In genomic region chr20:1312904-1313235, GRCh38 we compare ENCODE assay signal across 12 cellular contexts. TPM values are rescaled to one million over a fixed set of nuclear protein-coding genes. Genes with fewer than 3 reads are reported as not detected.
A peak's percentile ranks its signal among the peaks of the same experiment; 100 is the strongest.
DNase-seq lines count a peak whose midpoint lies in the region; ATAC-seq, FAIRE-seq and TF ChIP-seq lines count a peak whose summit lies in the region.
"Had no signal": no experiment of that assay in that cellular context is flagged by ENCODE, and none has a peak within 500 bp of the region (broad histone marks: within the 10 kb centered on the region; RNA-seq: fewer than 3 reads in every experiment).

No MANE protein-coding gene starts in this region.

- H4K8ac ChIP-seq in H1 (ENCODE audit: extremely low read depth, insufficient read depth, low read length) (peak overlapping the region; percentile 82; the same call in 1 of the 2 replicates), mesenchymal stem cell (ENCODE audit: low read length) (peak overlapping the region; percentile 77)

- no peaks in the 10 kb centered on the region for H3K79me2 ChIP-seq in H1 (ENCODE audit: control insufficient read depth in 1 of 2, insufficient read depth in 2 of 2, low read length in 2 of 2)

- POLR2A ChIA-PET in H1 (lab: Charles Lee; ENCODE audit: partially characterized antibody): interaction anchor here (0.8 to 2.1 kb wide), 8 partner anchors 10 to 155 kb away, joined by 3 to 7 read pairs (median 3); partner anchors contain the start of gene SDCBP2

- H3K79me1 ChIP-seq in H1 (ENCODE audit: low read depth, low read length): no peaks in the 10 kb centered on the region
- H3K79me1 ChIP-seq in mesenchymal stem cell (replicated peaks; ENCODE audit: low read length, poor library complexity, severe bottlenecking): no peaks in the 10 kb centered on the region

- FAIRE-seq in H1 (lab: Jason Lieb, UNC): no peak

- no peak for TF ChIP-seq EP300 in H1 (IDR thresholded peaks at IDR 0.05; ENCODE audit: borderline replicate concordance in 1 of 2, low read depth in 2 of 2, low read length in 2 of 2)

- H3K9ac ChIP-seq in H1 (replicated peaks in 1 of 4; ENCODE audit: extremely low read depth in 1 of 4, low read depth in 3 of 4, low read length in 3 of 4): peak overlapping the region in 3 of 4 experiments; percentile 20 to 46 (median 32); a peak in 3 of 7 replicates
- H3K9ac ChIP-seq in mesenchymal stem cell (ENCODE audit: low read length): peak overlapping the region; percentile 73

- peak overlapping the region; percentile 43 for H3K4me3 ChIP-seq in left ventricle myocardium inferior
- H3K4me3 ChIP-seq in H1 (ENCODE audit: extremely low read depth in 1 of 4, insufficient read depth in 2 of 4, low read depth in 3 of 4, low read length in 4 of 4): peak overlapping the region; percentile 34 to 73 (median 58)
- H3K4me3 ChIP-seq in mesenchymal stem cell (ENCODE audit: insufficient read depth in 1 of 2, low read depth in 1 of 2, low read length in 2 of 2): peak overlapping the region in 1 of 2 experiments; percentile 61
- no peak overlapping the region for H3K4me3 ChIP-seq in aorta (ENCODE audit: low read length in 2 of 2)
- H3K4me3 ChIP-seq: thyroid gland had no signal

- TF ChIP-seq CTCF in left ventricle myocardium inferior (IDR thresholded peaks at IDR 0.05; ENCODE audit: borderline replicate concordance): no peak
- TF ChIP-seq CTCF in H1 (IDR thresholded peaks at IDR 0.05; ENCODE audit: control extremely low read depth in 1 of 3, insufficient read depth in 1 of 3, low read depth in 1 of 3, low read length in 3 of 3): no peak

- H3K18ac ChIP-seq in H1 (ENCODE audit: extremely low read depth, low read length) (peak overlapping the region; percentile 78; the same call in 1 of the 2 replicates), mesenchymal stem cell (ENCODE audit: low read depth in 1 of 2, low read length in 2 of 2) (peak overlapping the region; percentile 61 to 64)

- H3K9me3 ChIP-seq in left ventricle myocardium inferior (replicated peaks) (no peaks in the 10 kb centered on the region), H1 (ENCODE audit: insufficient read depth in 2 of 2, low read depth in 1 of 2, low read length in 1 of 2) (no peaks in the 10 kb centered on the region), mesenchymal stem cell (ENCODE audit: control insufficient read depth, low read length) (no peaks in the 10 kb centered on the region), aorta (ENCODE audit: control insufficient read depth, low read length) (no peaks in the 10 kb centered on the region)
- H3K9me3 ChIP-seq: stomach, thyroid gland had no signal

- H3K4me1 ChIP-seq in left ventricle myocardium inferior: peaks cover 12% of the 10 kb centered on the region
- H3K4me1 ChIP-seq in H1 (replicated peaks in 1 of 4; ENCODE audit: control insufficient read depth in 3 of 4, insufficient read depth in 4 of 4, low read length in 3 of 4): peaks cover 0 to 2% (median 0%) of the 10 kb centered on the region in 4 experiments; a peak in 4 of 7 replicates
- H3K4me1 ChIP-seq in mesenchymal stem cell (ENCODE audit: control insufficient read depth, insufficient read depth, low read depth, low read length): peaks cover 10% of the 10 kb centered on the region
- H3K4me1 ChIP-seq in aorta (ENCODE audit: control insufficient read depth in 1 of 2, insufficient read depth in 2 of 2, low read length in 2 of 2): no peaks in the 10 kb centered on the region

- no peak for DNase-seq in left ventricle myocardium inferior
- DNase-seq in left ventricle myocardium superior: no peak
- no peak for DNase-seq in H1 (ENCODE audit: low read depth in 1 of 2, low spot score in 2 of 2)
- no peak for DNase-seq in mesenchymal stem cell
- no peak for DNase-seq in aorta
- no peak for DNase-seq in NCI-H2227 treated with DMSO at 0.1 percent for 48 hours (lab: John Stamatoyannopoulos, UW)
- no peak for DNase-seq in GM03348 (ENCODE audit: low spot score)
- DNase-seq in NCI-H2196 treated with DMSO at 0.1 percent for 48 hours (lab: John Stamatoyannopoulos, UW; ENCODE audit: unreplicated experiment): no peak

- no peak for TF ChIP-seq RAD21 in H1 (IDR thresholded peaks at IDR 0.05 in 1 of 2, conservative IDR thresholded peaks at IDR 0.05 in 1 of 2; ENCODE audit: low read depth in 2 of 2, low read length in 2 of 2)

- no peak overlapping the region for H3K27ac ChIP-seq in left ventricle myocardium inferior (replicated peaks)
- H3K27ac ChIP-seq in H1 (ENCODE audit: low read depth, low read length): no peak overlapping the region
- no peak overlapping the region for H3K27ac ChIP-seq in mesenchymal stem cell (ENCODE audit: low read length, poor library complexity, severe bottlenecking)
- H3K27ac ChIP-seq in aorta (ENCODE audit: low read depth in 1 of 2, low read length in 2 of 2): no peak overlapping the region
- H3K27ac ChIP-seq: RWPE1, SK-N-MC, thyroid gland had no signal

- H2BK5ac ChIP-seq in H1 (ENCODE audit: low read depth, low read length) (no peak overlapping the region), mesenchymal stem cell (ENCODE audit: low read depth, low read length, poor library complexity, severe bottlenecking) (no peak overlapping the region)

- H3K36me3 ChIP-seq in left ventricle myocardium inferior: no peaks in the 10 kb centered on the region
- no peaks in the 10 kb centered on the region for H3K36me3 ChIP-seq in H1 (ENCODE audit: control insufficient read depth in 2 of 4, insufficient read depth in 4 of 4, low read length in 3 of 4)
- H3K36me3 ChIP-seq in mesenchymal stem cell (ENCODE audit: control insufficient read depth in 1 of 2, insufficient read depth in 2 of 2, low read depth in 1 of 2, low read length in 2 of 2): peaks cover 0 to 21% of the 10 kb centered on the region in 2 experiments
- no peaks in the 10 kb centered on the region for H3K36me3 ChIP-seq in aorta (ENCODE audit: control insufficient read depth in 1 of 2, insufficient read depth in 2 of 2, low read length in 1 of 2)
- H3K36me3 ChIP-seq: thyroid gland had no signal

- H3K27me3 ChIP-seq in left ventricle myocardium inferior (ENCODE audit: low read depth): no peaks in the 10 kb centered on the region
- peaks cover 0 to 12% (median 10%) of the 10 kb centered on the region in 4 experiments; a peak in 5 of 7 replicates for H3K27me3 ChIP-seq in H1 (replicated peaks in 1 of 4; ENCODE audit: control insufficient read depth in 3 of 4, extremely low read depth in 1 of 4, insufficient read depth in 3 of 4, low read length in 3 of 4)
- H3K27me3 ChIP-seq in mesenchymal stem cell (ENCODE audit: control insufficient read depth in 1 of 2, insufficient read depth in 1 of 2, low read length in 2 of 2): no peaks in the 10 kb centered on the region
- H3K27me3 ChIP-seq in aorta (ENCODE audit: control insufficient read depth in 1 of 2, insufficient read depth in 2 of 2, low read length in 1 of 2): no peaks in the 10 kb centered on the region
- H3K27me3 ChIP-seq: stomach, thyroid gland had no signal

- H4K5ac ChIP-seq in H1 (ENCODE audit: insufficient read length, low read depth, low read length): no peak overlapping the region

- H3K14ac ChIP-seq in H1 (ENCODE audit: insufficient read length): no peak overlapping the region
- H3K14ac ChIP-seq in mesenchymal stem cell (ENCODE audit: low read length in 2 of 2): no peak overlapping the region

- H3K4ac ChIP-seq in H1 (replicated peaks; ENCODE audit: insufficient read length, low read depth, low read length): no peak overlapping the region
- H3K4ac ChIP-seq in mesenchymal stem cell (ENCODE audit: low read depth in 1 of 2, low read length in 2 of 2): peak overlapping the region in 1 of 2 experiments; percentile 66

- H2AK5ac ChIP-seq in H1 (ENCODE audit: low read depth, low read length): no peak overlapping the region
- no peak overlapping the region for H2AK5ac ChIP-seq in mesenchymal stem cell (ENCODE audit: low read length, severe bottlenecking)

- no peaks in the 10 kb centered on the region for H4K20me1 ChIP-seq in H1 (replicated peaks in 1 of 2; ENCODE audit: control insufficient read depth in 1 of 2, insufficient read depth in 2 of 2, low read length in 2 of 2)

- H3K23ac ChIP-seq in H1 (ENCODE audit: insufficient read length) (no peak overlapping the region), mesenchymal stem cell (ENCODE audit: low read length in 2 of 2) (no peak overlapping the region)

- H2BK120ac ChIP-seq in H1 (replicated peaks; ENCODE audit: low read depth, low read length): no peak overlapping the region
- H2BK120ac ChIP-seq in mesenchymal stem cell (ENCODE audit: low read depth, low read length): no peak overlapping the region

- H2AFZ ChIP-seq in H1 (ENCODE audit: low read length): peak overlapping the region; percentile 54; the same call in 1 of the 2 replicates
- H2AFZ ChIP-seq in mesenchymal stem cell (ENCODE audit: low read depth, low read length): peak overlapping the region; percentile 3

- H2BK12ac ChIP-seq in H1 (ENCODE audit: low read depth, low read length): no peak overlapping the region
- peak overlapping the region in 1 of 2 experiments; percentile 42 for H2BK12ac ChIP-seq in mesenchymal stem cell (ENCODE audit: low read length in 2 of 2)

- no peak overlapping the region for H3K56ac ChIP-seq in H1 (replicated peaks; ENCODE audit: insufficient read length, low read depth, low read length)

- H3K4me2 ChIP-seq in H1 (ENCODE audit: insufficient read depth in 1 of 2, low read depth in 2 of 2, low read length in 2 of 2) (peak overlapping the region; percentile 44 to 92), mesenchymal stem cell (ENCODE audit: low read length, poor library complexity, severe bottlenecking) (no peak overlapping the region)

- intact Hi-C loops in left ventricle myocardium inferior (cut with micrococcal nuclease): loop anchor here (5.0 kb wide), 2 partner anchors 84 to 124 kb away; no protein-coding TSS in a partner anchor
- intact Hi-C loops in left ventricle myocardium superior (cut with micrococcal nuclease): loop anchor here (2.0 kb wide), 1 partner anchor 124 kb away; no protein-coding TSS in a partner anchor
- intact Hi-C loops in aorta (cut with DNase I): loop anchor here (1.0 to 2.0 kb wide), 3 partner anchors 80 to 125 kb away; partner anchors contain the start of gene FKBP1A (in 1 of the 2)

- peak overlapping the region; percentile 3 for H4K91ac ChIP-seq in H1 (replicated peaks; ENCODE audit: insufficient read length, low read length)
- H4K91ac ChIP-seq in mesenchymal stem cell (ENCODE audit: low read length): peak overlapping the region; percentile 19

- no peak for TF ChIP-seq POLR2A in H1 (IDR thresholded peaks at IDR 0.05; ENCODE audit: control extremely low read depth in 1 of 2, low read depth in 2 of 2, low read length in 2 of 2)

- ATAC-seq in left ventricle myocardium superior (no peak), aorta (ENCODE audit: low FRiP score) (peak; percentile 24)

- H3K23me2 ChIP-seq in H1 (ENCODE audit: low read depth, low read length): peaks cover 3% of the 10 kb centered on the region; the same call in 1 of the 2 replicates

- H2BK15ac ChIP-seq in H1 (ENCODE audit: low read length) (peak overlapping the region; percentile 46; the same call in 1 of the 2 replicates), mesenchymal stem cell (ENCODE audit: low read depth, poor library complexity, severe bottlenecking) (no peak overlapping the region)

- no peak overlapping the region for H2BK20ac ChIP-seq in H1 (ENCODE audit: low read length)

- WGBS in H1 (ENCODE audit: extremely low coverage in 1 of 2, insufficient coverage in 1 of 2, insufficient read length in 1 of 2, insufficient replicate concordance in 2 of 2, low coverage in 1 of 2, low lambda C conversion rate in 2 of 2, missing lambda C conversion rate in 1 of 2), 2 experiments: 81% methylated on average over 7 of the region's 16 CpGs; no CpG with 5 or more reads in 1 of the 2 experiments
- WGBS in mesenchymal stem cell: 73% methylated on average over 13 of the region's 16 CpGs
- WGBS in aorta, 2 donors: 70% methylated on average over 16 of the region's 16 CpGs

- CTCF ChIA-PET in H1 (lab: Charles Lee; ENCODE audit: partially characterized antibody): interaction anchor here (0.6 to 2.5 kb wide), 49 partner anchors 8 to 559 kb away, joined by 3 to 28 read pairs (median 4); partner anchors contain the start of gene FKBP1A

RNA-seq across cellular contexts. Expression of gene SDCBP2, which starts 16.1 kb away (rescaled TPM):
- 2.2 TPM for total RNA-seq in left ventricle myocardium inferior
- total RNA-seq in left ventricle myocardium superior: 1.5 TPM
- total RNA-seq in H1 (2021; fragmentation: NEBNext Ultra II Directional; extraction: Animal tissue kit (Norgen Biotek cat#: 25700)): 3.6 and 4.2 TPM in 2 replicates
- 5.9 and 6.7 TPM in 2 replicates for polyA plus RNA-seq in H1 (2011; rRNA removed)
- polyA plus RNA-seq in H1 (2011; cell fraction: cytosol; rRNA removed): 7.0 TPM
- polyA plus RNA-seq in H1 (2011; cell fraction: nucleus; rRNA removed): 5.8 TPM
- polyA plus RNA-seq in H1 (2012, experiment 1 of 2): 3.0 to 6.0 TPM (median 5.0 TPM) in 4 replicates
- polyA plus RNA-seq in H1 (2012, experiment 2 of 2): 3.0 TPM
- polyA plus RNA-seq in H1 (2013, experiment 1 of 2): 3.0 TPM
- 2.9 TPM for polyA plus RNA-seq in H1 (2013, experiment 2 of 2)
- polyA minus RNA-seq in H1 (2011; rRNA and poly(A)+ RNA removed): 1.4 and 1.5 TPM in 2 replicates
- polyA minus RNA-seq in H1 (2011; cell fraction: cytosol; rRNA and poly(A)+ RNA removed): 2.7 TPM
- polyA minus RNA-seq in H1 (2011; cell fraction: nucleus; rRNA and poly(A)+ RNA removed): 1.1 TPM
- polyA plus RNA-seq in mesenchymal stem cell (2013, experiment 1 of 2): 1.6 TPM
- 1.8 TPM for polyA plus RNA-seq in mesenchymal stem cell (2013, experiment 2 of 2)
- 1 to 10 TPM; 5.3 to 6.9 TPM for total RNA-seq in aorta
- 10 to 100 TPM in 1 of 2 donors, 1 to 10 TPM in 1; 4.0 to 63.4 TPM for polyA plus RNA-seq in aorta

RNA-seq across cellular contexts. Expression of gene SNPH, which starts 46.8 kb away (rescaled TPM):
- total RNA-seq in left ventricle myocardium inferior (11.2 TPM), left ventricle myocardium superior (7.8 TPM), aorta (1 to 10 TPM; 4.9 to 6.2 TPM)
- 4.0 and 4.9 TPM in 2 replicates for total RNA-seq in H1 (2021; fragmentation: NEBNext Ultra II Directional; extraction: Animal tissue kit (Norgen Biotek cat#: 25700))
- polyA plus RNA-seq in H1 (2011; rRNA removed) (0.98 and 1.5 TPM in 2 replicates), aorta (1 to 10 TPM; 1.3 to 6.8 TPM)
- polyA plus RNA-seq in H1 (2011; cell fraction: cytosol; rRNA removed): 1.0 TPM
- polyA plus RNA-seq in H1 (2011; cell fraction: nucleus; rRNA removed): 2.5 TPM
- 2.0 to 3.4 TPM (median 3.1 TPM) in 4 replicates for polyA plus RNA-seq in H1 (2012, experiment 1 of 2)
- 2.5 TPM for polyA plus RNA-seq in H1 (2012, experiment 2 of 2)
- polyA plus RNA-seq in H1 (2013, experiment 1 of 2): 1.8 TPM
- 1.7 TPM for polyA plus RNA-seq in H1 (2013, experiment 2 of 2)
- polyA minus RNA-seq in H1 (2011; rRNA and poly(A)+ RNA removed): 0.50 and 0.59 TPM in 2 replicates
- 1.2 TPM for polyA minus RNA-seq in H1 (2011; cell fraction: cytosol; rRNA and poly(A)+ RNA removed)
- 2.1 TPM for polyA minus RNA-seq in H1 (2011; cell fraction: nucleus; rRNA and poly(A)+ RNA removed)
- polyA plus RNA-seq in mesenchymal stem cell (2013, experiment 1 of 2): 10.0 TPM
- polyA plus RNA-seq in mesenchymal stem cell (2013, experiment 2 of 2): 9.5 TPM

Comparison
In these comparisons a context has a peak if more than half of its experiments do, and no peak if none do; other contexts are left out.
1. H3K4me3 ChIP-seq: peak in left ventricle myocardium inferior (single experiment) and H1 (4 of 4); none in aorta (0 of 2).